Comparison of ENCODE assay signal across 11 cellular contexts in genomic region chr14:39492267-39492666, GRCh38.
DNase-seq lines count a peak whose midpoint lies in the region; ATAC-seq and TF ChIP-seq lines count a peak whose summit lies in the region.
"Had no signal": no experiment of that assay in that cellular context is flagged by ENCODE, and none has a peak within 500 bp of the region (broad histone marks: within the 10 kb centered on the region; RNA-seq: fewer than 3 reads in every experiment).

No MANE protein-coding gene starts in this region.

- H3K4me3 ChIP-seq in brain microvascular endothelial cell (ENCODE audit: low read depth, low read length): no peak overlapping the region
- H3K4me3 ChIP-seq: SJCRH30 had no signal

- peaks cover 5% of the 10 kb centered on the region for H3K9me3 Mint-ChIP-seq in type B pancreatic cell

- H3K4me3 Mint-ChIP-seq in type B pancreatic cell: no peak overlapping the region
- H3K4me3 Mint-ChIP-seq: CD4-positive, alpha-beta memory T cell had no signal

- no peak overlapping the region for H3K27ac Mint-ChIP-seq in type B pancreatic cell

- H3K27me3 Mint-ChIP-seq in type B pancreatic cell: peaks cover 3% of the 10 kb centered on the region
- H3K27me3 Mint-ChIP-seq: CD4-positive, alpha-beta memory T cell had no signal

- DNase-seq in AG08395 (ENCODE audit: low spot score) (peak; percentile 48), HK-2 (ENCODE audit: unreplicated experiment) (peak; percentile 7), brain microvascular endothelial cell (peak; percentile 72), kidney glomerular epithelial cell (lab: John Stamatoyannopoulos, UW) (peak; percentile 84), type B pancreatic cell (ENCODE audit: extremely low spot score, unreplicated experiment) (no peak), foreskin melanocyte (no peak)
- DNase-seq in activated CD8-positive, alpha-beta memory T cell treated with anti-CD3 and anti-CD28 coated beads, Interleukin-2, amount 50 U/mL, for 48 hours: no peak
- DNase-seq: CD4-positive, alpha-beta memory T cell; NCI-H146 had no signal

- ATAC-seq in GM18867 (IDR thresholded peaks at IDR 0.05; ENCODE audit: unreplicated experiment): no peak

- H3K4me1 Mint-ChIP-seq in type B pancreatic cell (ENCODE audit: unreplicated experiment): no peaks in the 10 kb centered on the region
- H3K4me1 Mint-ChIP-seq: CD4-positive, alpha-beta memory T cell had no signal

- H3K36me3 Mint-ChIP-seq in type B pancreatic cell: no peaks in the 10 kb centered on the region
- H3K36me3 Mint-ChIP-seq: CD4-positive, alpha-beta memory T cell had no signal

- in situ Hi-C loops in brain microvascular endothelial cell (cut with HindIII; ENCODE audit: low pct_ligation_motif_present, low sequenced_read_pairs): no loop called here

- TF ChIP-seq CTCF in brain microvascular endothelial cell (IDR thresholded peaks at IDR 0.05; ENCODE audit: low read depth, low read length, missing control alignments): no peak
- TF ChIP-seq CTCF in type B pancreatic cell (conservative IDR thresholded peaks at IDR 0.05): no peak

- no peaks in the 10 kb centered on the region for H3K36me3 ChIP-seq in brain microvascular endothelial cell (replicated peaks)
- H3K36me3 ChIP-seq: SJCRH30 had no signal

- H3K27me3 ChIP-seq in brain microvascular endothelial cell (replicated peaks): no peaks in the 10 kb centered on the region
- H3K27me3 ChIP-seq: SJCRH30 had no signal

- H3K27ac ChIP-seq in brain microvascular endothelial cell: peak overlapping the region; percentile 48
- H3K27ac ChIP-seq: SJCRH30 had no signal

Comparison
In these comparisons a context has a peak if more than half of its experiments do, and no peak if none do; other contexts are left out.
1. DNase-seq: peak in AG08395 (single experiment), HK-2 (single experiment), brain microvascular endothelial cell (single experiment) and kidney glomerular epithelial cell (single experiment); none in activated CD8-positive, alpha-beta memory T cell treated with anti-CD3 and anti-CD28 coated beads, Interleukin-2, amount 50 U/mL, for 48 hours (single experiment), type B pancreatic cell (single experiment) and foreskin melanocyte (single experiment).